Comparison of ENCODE assay signal across 9 cellular contexts in genomic region chr16:19168173-19169080, GRCh38. TPM values are rescaled to one million over a fixed set of nuclear protein-coding genes. Genes with fewer than 3 reads are reported as not detected.
DNase-seq lines count a peak whose midpoint lies in the region; ATAC-seq and TF ChIP-seq lines count a peak whose summit lies in the region.
"Had no signal": no experiment of that assay in that cellular context is flagged by ENCODE, and none has a peak within 500 bp of the region (broad histone marks: within the 10 kb centered on the region; RNA-seq: fewer than 3 reads in every experiment).

TSS of gene SYT17 (plus strand) at chr16:19168240. CDS start at chr16:19168647, 407 bp downstream.

- peak; percentile 53 for ATAC-seq in Right ventricle myocardium inferior
- ATAC-seq in SK-N-SH treated with all-trans-retinoic acid at 6 μM for 48 hours: peak; percentile 51
- ATAC-seq in heart left ventricle: peak in 3 of 4 donors; percentile 28 to 64 (median 47)
- no peak for ATAC-seq in activated T-helper 17 cell treated with anti-CD3 and anti-CD28 coated beads, Interleukin-2, amount 50 U/mL, for 72 hours (replicated peaks)
- ATAC-seq in HG02970 (IDR thresholded peaks at IDR 0.05; ENCODE audit: low FRiP score, unreplicated experiment): no peak

- peaks cover 0 to 21% (median 6%) of the 10 kb centered on the region in 12 donors for H3K4me1 ChIP-seq in heart left ventricle

- no peaks in the 10 kb centered on the region for H3K36me3 ChIP-seq in heart left ventricle

- no peak for TF ChIP-seq CTCF in heart left ventricle (IDR thresholded peaks at IDR 0.05)

- no peak within 1 kb of the TSS for H3K27ac Mint-ChIP-seq in activated T-helper 17 cell treated with anti-CD3 and anti-CD28 coated beads, Interleukin-2, amount 50 U/mL, for 72 hours
- H3K27ac Mint-ChIP-seq: activated naive CD8-positive, alpha-beta T cell treated with anti-CD3 and anti-CD28 coated beads, Interleukin-2, amount 10 ng/mL, durations not matched to agents 7 days and 5 days had no signal

- H3K4me1 Mint-ChIP-seq in activated T-helper 17 cell treated with anti-CD3 and anti-CD28 coated beads, Interleukin-2, amount 50 U/mL, for 72 hours: no peaks in the 10 kb centered on the region

- intact Hi-C loops in Right ventricle myocardium inferior (cut with DNase I) (loop anchor here (5.0 to 10.0 kb wide), 2 partner anchors 81 to 206 kb away; no protein-coding TSS in a partner anchor), cardiac septum (cut with DNase I) (loop anchor here (5.0 kb wide), 1 partner anchor 51 kb away; no protein-coding TSS in a partner anchor), heart left ventricle (cut with DNase I) (loop anchor here in 7 of 10 donors (5.0 to 10.0 kb wide), 6 partner anchors 54 to 334 kb away; partner anchors contain the start of gene ITPRIPL2 (in 1 of the 7))

- H3K4me3 Mint-ChIP-seq in activated T-helper 17 cell treated with anti-CD3 and anti-CD28 coated beads, Interleukin-2, amount 50 U/mL, for 72 hours: no peak within 1 kb of the TSS
- H3K4me3 Mint-ChIP-seq: activated naive CD8-positive, alpha-beta T cell treated with anti-CD3 and anti-CD28 coated beads, Interleukin-2, amount 10 ng/mL, durations not matched to agents 7 days and 5 days had no signal

- H3K27me3 Mint-ChIP-seq in activated T-helper 17 cell treated with anti-CD3 and anti-CD28 coated beads, Interleukin-2, amount 50 U/mL, for 72 hours: peaks cover 24% of the 10 kb centered on the region

- no peak for TF ChIP-seq POLR2A in heart left ventricle (IDR thresholded peaks at IDR 0.05)

- DNase-seq in Right ventricle myocardium inferior (ENCODE audit: missing footprints) (no peak), cardiac septum (ENCODE audit: low spot score) (no peak), heart left ventricle (peak in 4 of 5 donors; percentile 22 to 56 (median 28)), retina (peak; percentile 72), SW 1271 (lab: John Stamatoyannopoulos, UW) (no peak)

- peak within 1 kb of the TSS in 8 of 12 donors; percentile 9 to 63 (median 45) for H3K27ac ChIP-seq in heart left ventricle

- no peaks in the 10 kb centered on the region for H3K36me3 Mint-ChIP-seq in activated T-helper 17 cell treated with anti-CD3 and anti-CD28 coated beads, Interleukin-2, amount 50 U/mL, for 72 hours (ENCODE audit: low read depth)
- H3K36me3 Mint-ChIP-seq: activated naive CD8-positive, alpha-beta T cell treated with anti-CD3 and anti-CD28 coated beads, Interleukin-2, amount 10 ng/mL, durations not matched to agents 7 days and 5 days had no signal

- peaks cover 2% of the 10 kb centered on the region for H3K9me3 Mint-ChIP-seq in activated T-helper 17 cell treated with anti-CD3 and anti-CD28 coated beads, Interleukin-2, amount 50 U/mL, for 72 hours
- H3K9me3 Mint-ChIP-seq: activated naive CD8-positive, alpha-beta T cell treated with anti-CD3 and anti-CD28 coated beads, Interleukin-2, amount 10 ng/mL, durations not matched to agents 7 days and 5 days had no signal

- 0 to 4% (median 1%) methylated on average over 22 to 86 of the region's 86 CpGs for WGBS in heart left ventricle, 4 donors

- no peaks in the 10 kb centered on the region for H3K9me3 ChIP-seq in heart left ventricle

- H3K4me3 ChIP-seq in heart left ventricle: peak within 1 kb of the TSS; percentile 43 to 69 (median 58)

- H3K27me3 ChIP-seq in heart left ventricle: peaks cover 0 to 35% (median 15%) of the 10 kb centered on the region in 9 donors

TF ChIP-seq in SK-N-SH treated with all-trans-retinoic acid at 6 μM for 48 hours, 23 proteins besides CTCF, POLR2A, EP300 and RAD21:
- no peak for TF ChIP-seq ZFP30 (CRISPR knock-in tag; IDR thresholded peaks at IDR 0.05)
- TF ChIP-seq BACH2 (CRISPR knock-in tag; IDR thresholded peaks at IDR 0.05; ENCODE audit: borderline replicate concordance): no peak

RNA-seq across cellular contexts. Expression of gene SYT17, which starts in this region (rescaled TPM):
- total RNA-seq in Right ventricle myocardium inferior (0.54 TPM), cardiac septum (0.81 TPM), heart left ventricle (1 to 10 TPM in 3 of 9 donors, under 1 TPM in 6; 0.23 to 5.2 (median 0.76) TPM)
- under 1 TPM; 0.38 to 0.53 TPM for polyA plus RNA-seq in heart left ventricle
- not detected for total RNA-seq in activated T-helper 17 cell treated with anti-CD3 and anti-CD28 coated beads, Interleukin-2, amount 50 U/mL, for 72 hours
- total RNA-seq: activated naive CD8-positive, alpha-beta T cell treated with anti-CD3 and anti-CD28 coated beads, Interleukin-2, amount 10 ng/mL, durations not matched to agents 7 days and 5 days had no signal

Comparison
In these comparisons a context has a peak if more than half of its experiments do, and no peak if none do; other contexts are left out.
1. DNase-seq: peak in heart left ventricle (4 of 5) and retina (single experiment); none in Right ventricle myocardium inferior (single experiment), cardiac septum (single experiment) and SW 1271 (0 of 2).
2. Peak in ATAC-seq in Right ventricle myocardium inferior; RNA of the gene not detected or under 1 TPM.
3. ATAC-seq: peak in SK-N-SH treated with all-trans-retinoic acid at 6 μM for 48 hours (single experiment) and heart left ventricle (3 of 4); none in activated T-helper 17 cell treated with anti-CD3 and anti-CD28 coated beads, Interleukin-2, amount 50 U/mL, for 72 hours (single experiment) and HG02970 (single experiment).